In genomic region chr1:35544976-35545375, GRCh38 we compare ENCODE assay signal across 8 cellular contexts. TPM values are rescaled to one million over a fixed set of nuclear protein-coding genes. Genes with fewer than 3 reads are reported as not detected.
DNase-seq lines count a peak whose midpoint lies in the region; ATAC-seq, FAIRE-seq and TF ChIP-seq lines count a peak whose summit lies in the region.

No MANE protein-coding gene starts in this region.

- intact Hi-C loops in activated T-helper 1 cell treated with anti-CD3 and anti-CD28 coated beads, Interleukin-12 subunit alpha, Interleukin-12 subunit beta, Interleukin-2, Interleukin-4 antibody, amounts not matched to agents 30 ng/mL and 10 ng/mL and 1 ng/mL, durations not matched to agents 14 hours and 24 hours and 36 hours (cut with micrococcal nuclease) = loop anchor here (1.0 kb wide), 1 partner anchor 94 kb away; no protein-coding TSS in a partner anchor
- intact Hi-C loops in esophagus squamous epithelium (cut with DNase I) = no loop called here

- H3K36me3 ChIP-seq in BE2C (no peaks in the 10 kb centered on the region), esophagus squamous epithelium (peaks cover 0 to 65% (median 0%) of the 10 kb centered on the region in 3 donors)

- peak; percentile 70 for DNase-seq in BE2C
- DNase-seq in GM12891 (ENCODE audit: insufficient read length, low spot score) = no peak
- DNase-seq in NCI-H526 (lab: John Stamatoyannopoulos, UW) = peak; percentile 37 to 67
- DNase-seq in activated T-helper 1 cell treated with anti-CD3 and anti-CD28 coated beads, Interleukin-12 subunit alpha, Interleukin-12 subunit beta, Interleukin-2, Interleukin-4 antibody, amounts not matched to agents 30 ng/mL and 10 ng/mL and 1 ng/mL, durations not matched to agents 14 hours and 24 hours and 36 hours (ENCODE audit: low spot score) = peak; percentile 44
- DNase-seq in glutamatergic neuron = peak; percentile 68
- no peak for DNase-seq in stimulated activated effector memory CD8-positive, alpha-beta T cell treated with anti-CD3 and anti-CD28 coated beads, Interleukin-12 subunit alpha, Interleukin-12 subunit beta, amount 100 ng/mL, for 72 hours (ENCODE audit: low spot score in 2 of 2)
- no peak for DNase-seq in esophagus squamous epithelium (lab: John Stamatoyannopoulos, UW)

- H3K4me1 ChIP-seq in BE2C (no peaks in the 10 kb centered on the region), esophagus squamous epithelium (peaks cover 0 to 39% (median 8%) of the 10 kb centered on the region in 3 donors)

- H3K4me3 Mint-ChIP-seq in activated T-helper 1 cell treated with anti-CD3 and anti-CD28 coated beads, Interleukin-12 subunit alpha, Interleukin-12 subunit beta, Interleukin-2, Interleukin-4 antibody, amounts not matched to agents 30 ng/mL and 10 ng/mL and 1 ng/mL, durations not matched to agents 14 hours and 24 hours and 36 hours = no peak overlapping the region
- no peak overlapping the region for H3K4me3 Mint-ChIP-seq in glutamatergic neuron (ENCODE audit: unreplicated experiment)
- no peak overlapping the region for H3K4me3 Mint-ChIP-seq in stimulated activated effector memory CD8-positive, alpha-beta T cell treated with anti-CD3 and anti-CD28 coated beads, Interleukin-12 subunit alpha, Interleukin-12 subunit beta, amount 100 ng/mL, for 72 hours

- no peaks in the 10 kb centered on the region for H3K9me3 Mint-ChIP-seq in activated T-helper 1 cell treated with anti-CD3 and anti-CD28 coated beads, Interleukin-12 subunit alpha, Interleukin-12 subunit beta, Interleukin-2, Interleukin-4 antibody, amounts not matched to agents 30 ng/mL and 10 ng/mL and 1 ng/mL, durations not matched to agents 14 hours and 24 hours and 36 hours
- H3K9me3 Mint-ChIP-seq in glutamatergic neuron (ENCODE audit: unreplicated experiment) = no peaks in the 10 kb centered on the region
- no peaks in the 10 kb centered on the region for H3K9me3 Mint-ChIP-seq in stimulated activated effector memory CD8-positive, alpha-beta T cell treated with anti-CD3 and anti-CD28 coated beads, Interleukin-12 subunit alpha, Interleukin-12 subunit beta, amount 100 ng/mL, for 72 hours

- H3K4me3 ChIP-seq in BE2C (ENCODE audit: low read depth, low read length) (no peak overlapping the region), esophagus squamous epithelium (no peak overlapping the region)

- H3K27me3 Mint-ChIP-seq in activated T-helper 1 cell treated with anti-CD3 and anti-CD28 coated beads, Interleukin-12 subunit alpha, Interleukin-12 subunit beta, Interleukin-2, Interleukin-4 antibody, amounts not matched to agents 30 ng/mL and 10 ng/mL and 1 ng/mL, durations not matched to agents 14 hours and 24 hours and 36 hours (ENCODE audit: insufficient read depth) = no peaks in the 10 kb centered on the region
- H3K27me3 Mint-ChIP-seq in glutamatergic neuron (ENCODE audit: unreplicated experiment) = peaks cover 3% of the 10 kb centered on the region

- H3K27ac Mint-ChIP-seq in activated T-helper 1 cell treated with anti-CD3 and anti-CD28 coated beads, Interleukin-12 subunit alpha, Interleukin-12 subunit beta, Interleukin-2, Interleukin-4 antibody, amounts not matched to agents 30 ng/mL and 10 ng/mL and 1 ng/mL, durations not matched to agents 14 hours and 24 hours and 36 hours = no peak overlapping the region
- no peak overlapping the region for H3K27ac Mint-ChIP-seq in glutamatergic neuron (ENCODE audit: unreplicated experiment)
- H3K27ac Mint-ChIP-seq in stimulated activated effector memory CD8-positive, alpha-beta T cell treated with anti-CD3 and anti-CD28 coated beads, Interleukin-12 subunit alpha, Interleukin-12 subunit beta, amount 100 ng/mL, for 72 hours = peak overlapping the region; percentile 5

- peak; percentile 63 for TF ChIP-seq CTCF in BE2C (IDR thresholded peaks at IDR 0.05; ENCODE audit: low read depth, low read length)
- TF ChIP-seq CTCF in glutamatergic neuron (IDR thresholded peaks at IDR 0.05; ENCODE audit: partially characterized antibody, unreplicated experiment) = no peak
- TF ChIP-seq CTCF in esophagus squamous epithelium (IDR thresholded peaks at IDR 0.05) = peak in 1 of 6 experiments; percentile 14

- TF ChIP-seq POLR2A in GM12891 (IDR thresholded peaks at IDR 0.05; ENCODE audit: low read depth, low read length) = no peak
- TF ChIP-seq POLR2A in esophagus squamous epithelium (IDR thresholded peaks at IDR 0.05) = no peak

- FAIRE-seq in GM12891 (lab: Jason Lieb, UNC) = peak; percentile 71

- peaks cover 57% of the 10 kb centered on the region for H3K4me1 Mint-ChIP-seq in activated T-helper 1 cell treated with anti-CD3 and anti-CD28 coated beads, Interleukin-12 subunit alpha, Interleukin-12 subunit beta, Interleukin-2, Interleukin-4 antibody, amounts not matched to agents 30 ng/mL and 10 ng/mL and 1 ng/mL, durations not matched to agents 14 hours and 24 hours and 36 hours (ENCODE audit: low read depth)
- peaks cover 20% of the 10 kb centered on the region for H3K4me1 Mint-ChIP-seq in glutamatergic neuron (ENCODE audit: low read depth, unreplicated experiment)
- peaks cover 50% of the 10 kb centered on the region for H3K4me1 Mint-ChIP-seq in stimulated activated effector memory CD8-positive, alpha-beta T cell treated with anti-CD3 and anti-CD28 coated beads, Interleukin-12 subunit alpha, Interleukin-12 subunit beta, amount 100 ng/mL, for 72 hours

- H3K9me3 ChIP-seq in BE2C (no peaks in the 10 kb centered on the region), esophagus squamous epithelium (no peaks in the 10 kb centered on the region)

- 82 to 85% methylated on average over 3 of the region's 3 CpGs for WGBS in esophagus squamous epithelium, 2 donors

- H3K27ac ChIP-seq in esophagus squamous epithelium = no peak overlapping the region

- peak; percentile 86 for ATAC-seq in stimulated activated effector memory CD8-positive, alpha-beta T cell treated with anti-CD3 and anti-CD28 coated beads, Interleukin-12 subunit alpha, Interleukin-12 subunit beta, amount 100 ng/mL, for 72 hours
- no peak for ATAC-seq in GM21786 (IDR thresholded peaks at IDR 0.05; ENCODE audit: unreplicated experiment)

- H3K27me3 ChIP-seq in BE2C = no peaks in the 10 kb centered on the region
- no peaks in the 10 kb centered on the region for H3K27me3 ChIP-seq in esophagus squamous epithelium

- H3K36me3 Mint-ChIP-seq in activated T-helper 1 cell treated with anti-CD3 and anti-CD28 coated beads, Interleukin-12 subunit alpha, Interleukin-12 subunit beta, Interleukin-2, Interleukin-4 antibody, amounts not matched to agents 30 ng/mL and 10 ng/mL and 1 ng/mL, durations not matched to agents 14 hours and 24 hours and 36 hours (ENCODE audit: low read depth) = peaks cover 40% of the 10 kb centered on the region
- H3K36me3 Mint-ChIP-seq in glutamatergic neuron (ENCODE audit: unreplicated experiment) = no peaks in the 10 kb centered on the region
- H3K36me3 Mint-ChIP-seq in stimulated activated effector memory CD8-positive, alpha-beta T cell treated with anti-CD3 and anti-CD28 coated beads, Interleukin-12 subunit alpha, Interleukin-12 subunit beta, amount 100 ng/mL, for 72 hours = peaks cover 27% of the 10 kb centered on the region

TF ChIP-seq in GM12891, 5 proteins besides CTCF, POLR2A, EP300 and RAD21:
- no peak for TF ChIP-seq SPI1 (IDR thresholded peaks at IDR 0.05; ENCODE audit: low read depth, low read length)

RNA-seq across cellular contexts. Expression of gene KIAA0319L, which starts 12.2 kb away (rescaled TPM):
- polyA plus RNA-seq in BE2C (2012; ENCODE audit: insufficient read depth, insufficient read length, low read depth) = 17.5 TPM
- 18.1 TPM for polyA plus RNA-seq in GM12891 (2012; ENCODE audit: low read depth, missing spikeins)
- 42.5 and 43.6 TPM in 2 replicates for total RNA-seq in activated T-helper 1 cell treated with anti-CD3 and anti-CD28 coated beads, Interleukin-12 subunit alpha, Interleukin-12 subunit beta, Interleukin-2, Interleukin-4 antibody, amounts not matched to agents 30 ng/mL and 10 ng/mL and 1 ng/mL, durations not matched to agents 14 hours and 24 hours and 36 hours
- 74.7 TPM for total RNA-seq in glutamatergic neuron (ENCODE audit: unreplicated experiment)
- total RNA-seq in esophagus squamous epithelium = 10 to 100 TPM; 24.8 to 53.4 (median 28.4) TPM

RNA-seq across cellular contexts. Expression of gene NCDN, which starts 12.6 kb away (rescaled TPM):
- polyA plus RNA-seq in BE2C (2012; ENCODE audit: insufficient read depth, insufficient read length, low read depth) = 59.0 TPM
- polyA plus RNA-seq in GM12891 (2012; ENCODE audit: low read depth, missing spikeins) = 13.2 TPM
- total RNA-seq in activated T-helper 1 cell treated with anti-CD3 and anti-CD28 coated beads, Interleukin-12 subunit alpha, Interleukin-12 subunit beta, Interleukin-2, Interleukin-4 antibody, amounts not matched to agents 30 ng/mL and 10 ng/mL and 1 ng/mL, durations not matched to agents 14 hours and 24 hours and 36 hours = 43.8 and 45.1 TPM in 2 replicates
- total RNA-seq in glutamatergic neuron (ENCODE audit: unreplicated experiment) (95.3 TPM), esophagus squamous epithelium (10 to 100 TPM; 10.1 to 13.7 (median 12.1) TPM)

RNA-seq across cellular contexts. Expression of gene TFAP2E, which starts 28.1 kb away (rescaled TPM):
- 0.32 TPM for polyA plus RNA-seq in BE2C (2012; ENCODE audit: insufficient read depth, insufficient read length, low read depth)
- polyA plus RNA-seq in GM12891 (2012; ENCODE audit: low read depth, missing spikeins) = 0.21 TPM
- 0.47 TPM in 2 replicates for total RNA-seq in activated T-helper 1 cell treated with anti-CD3 and anti-CD28 coated beads, Interleukin-12 subunit alpha, Interleukin-12 subunit beta, Interleukin-2, Interleukin-4 antibody, amounts not matched to agents 30 ng/mL and 10 ng/mL and 1 ng/mL, durations not matched to agents 14 hours and 24 hours and 36 hours
- total RNA-seq in glutamatergic neuron (ENCODE audit: unreplicated experiment) (1.1 TPM), esophagus squamous epithelium (1 to 10 TPM in 1 of 4 donors, under 1 TPM in 2, not detected in 1; 0.26 to 1.1 (median 0.38) TPM)

Comparison
In these comparisons a context has a peak if more than half of its experiments do, and no peak if none do; other contexts are left out.
1. DNase-seq: peak in BE2C (single experiment), NCI-H526 (2 of 2), activated T-helper 1 cell treated with anti-CD3 and anti-CD28 coated beads, Interleukin-12 subunit alpha, Interleukin-12 subunit beta, Interleukin-2, Interleukin-4 antibody, amounts not matched to agents 30 ng/mL and 10 ng/mL and 1 ng/mL, durations not matched to agents 14 hours and 24 hours and 36 hours (single experiment) and glutamatergic neuron (single experiment); none in GM12891 (single experiment), stimulated activated effector memory CD8-positive, alpha-beta T cell treated with anti-CD3 and anti-CD28 coated beads, Interleukin-12 subunit alpha, Interleukin-12 subunit beta, amount 100 ng/mL, for 72 hours (0 of 2) and esophagus squamous epithelium (single experiment).